ENCODE assay signal across 9 cellular contexts in the genomic region with DNA sequence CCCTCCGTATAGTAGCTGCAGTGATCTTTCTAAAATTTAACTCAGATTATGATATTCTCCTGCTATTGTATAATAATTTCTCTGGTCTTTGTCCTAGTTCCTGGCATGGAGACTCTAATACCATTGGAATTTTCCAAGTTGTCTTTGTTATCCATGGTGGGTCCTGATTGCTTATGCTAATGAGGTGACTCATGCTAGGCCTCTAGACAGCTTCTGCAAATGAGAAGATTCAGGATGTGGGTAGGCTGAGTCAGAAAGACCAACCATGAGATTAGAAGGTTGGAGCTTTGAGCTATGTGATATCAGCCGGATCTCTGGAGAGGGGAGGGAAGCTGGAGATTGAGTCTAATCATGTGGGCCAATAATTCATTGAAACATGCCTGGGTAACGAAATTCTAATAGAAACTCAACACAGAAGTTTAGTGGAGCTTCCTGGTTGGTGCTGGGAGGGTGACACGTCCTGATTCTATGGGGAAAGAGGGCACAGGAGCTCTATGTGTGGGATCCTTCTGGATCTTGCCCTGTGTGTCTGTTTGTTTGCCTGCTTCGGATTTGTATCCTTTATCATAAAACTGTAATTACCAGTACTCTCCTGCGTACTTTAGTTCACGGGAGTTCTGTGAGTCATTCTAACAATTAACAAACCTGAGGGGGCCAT.
DNase-seq lines count a peak whose midpoint lies in the region; ATAC-seq and TF ChIP-seq lines count a peak whose summit lies in the region.
"Had no signal": no experiment of that assay in that cellular context is flagged by ENCODE, and none has a peak within 500 bp of the region (broad histone marks: within the 10 kb centered on the region; RNA-seq: fewer than 3 reads in every experiment).

No MANE protein-coding gene starts in this region.

- peak overlapping the region; percentile 94 for H2AK5ac ChIP-seq in mesenchymal stem cell (ENCODE audit: low read length, severe bottlenecking)

- no peak overlapping the region for H2AFZ ChIP-seq in Loucy (ENCODE audit: low read length)
- no peak overlapping the region for H2AFZ ChIP-seq in mesenchymal stem cell (ENCODE audit: low read depth, low read length)

- no peaks in the 10 kb centered on the region for H3K79me1 ChIP-seq in mesenchymal stem cell (replicated peaks; ENCODE audit: low read length, poor library complexity, severe bottlenecking)

- no peaks in the 10 kb centered on the region for H4K20me1 ChIP-seq in Loucy (ENCODE audit: insufficient read depth, low read length, poor library complexity, severe bottlenecking)

- H3K36me3 Mint-ChIP-seq in CD4-positive, CD25-positive, alpha-beta regulatory T cell: no peaks in the 10 kb centered on the region
- H3K36me3 Mint-ChIP-seq in activated naive CD4-positive, alpha-beta T cell treated with anti-CD3 and anti-CD28 coated beads, Interleukin-2, amount 10 ng/mL, durations not matched to agents 7 days and 5 days: no peaks in the 10 kb centered on the region

- peak in 1 of 3 donors; percentile 62 for DNase-seq in CD4-positive, CD25-positive, alpha-beta regulatory T cell
- peak; percentile 29 for DNase-seq in activated naive CD4-positive, alpha-beta T cell treated with anti-CD3 and anti-CD28 coated beads, Interleukin-2, amount 10 ng/mL, durations not matched to agents 7 days and 5 days
- DNase-seq in mesenchymal stem cell (peak; percentile 99), SK-N-DZ (ENCODE audit: low spot score) (no peak), Peyer's patch (no peak)

- CTCF ChIA-PET in activated naive CD4-positive, alpha-beta T cell treated with anti-CD3 and anti-CD28 coated beads, Interleukin-2, amount 10 ng/mL, durations not matched to agents 7 days and 5 days (lab: Charles Lee): interaction anchor here (0.6 to 1.5 kb wide), 4 partner anchors 29 to 334 kb away, joined by 3 to 4 read pairs (median 4); no protein-coding TSS in a partner anchor

- no peak overlapping the region for H3K4me3 Mint-ChIP-seq in CD4-positive, CD25-positive, alpha-beta regulatory T cell
- no peak overlapping the region for H3K4me3 Mint-ChIP-seq in activated naive CD4-positive, alpha-beta T cell treated with anti-CD3 and anti-CD28 coated beads, Interleukin-2, amount 10 ng/mL, durations not matched to agents 7 days and 5 days

- H3K27ac ChIP-seq in CD4-positive, CD25-positive, alpha-beta regulatory T cell (ENCODE audit: insufficient read depth, low read length, poor library complexity, severe bottlenecking): no peak overlapping the region
- H3K27ac ChIP-seq in mesenchymal stem cell (ENCODE audit: low read length, poor library complexity, severe bottlenecking): peak overlapping the region; percentile 80
- H3K27ac ChIP-seq in Peyer's patch: no peak overlapping the region
- H3K27ac ChIP-seq: body of pancreas had no signal

- H3K9me2 ChIP-seq in Loucy (replicated peaks; ENCODE audit: low read depth, low read length): no peaks in the 10 kb centered on the region

- H3K9me3 ChIP-seq in CD4-positive, CD25-positive, alpha-beta regulatory T cell (ENCODE audit: control insufficient read depth in 2 of 2, low read length in 2 of 2): no peaks in the 10 kb centered on the region
- H3K9me3 ChIP-seq in Loucy (ENCODE audit: insufficient read depth, low read depth, low read length): no peaks in the 10 kb centered on the region
- no peaks in the 10 kb centered on the region for H3K9me3 ChIP-seq in mesenchymal stem cell (ENCODE audit: control insufficient read depth, low read length)
- no peaks in the 10 kb centered on the region for H3K9me3 ChIP-seq in Peyer's patch
- H3K9me3 ChIP-seq: body of pancreas had no signal

- H2BK120ac ChIP-seq in mesenchymal stem cell (ENCODE audit: low read depth, low read length): peak overlapping the region; percentile 91

- no peaks in the 10 kb centered on the region for H3K4me1 ChIP-seq in CD4-positive, CD25-positive, alpha-beta regulatory T cell (ENCODE audit: control insufficient read depth, insufficient read depth, low read length, poor library complexity, severe bottlenecking)
- H3K4me1 ChIP-seq in Loucy (ENCODE audit: insufficient read depth, low read length, poor library complexity, severe bottlenecking): peaks cover 47% of the 10 kb centered on the region
- H3K4me1 ChIP-seq in mesenchymal stem cell (ENCODE audit: control insufficient read depth, insufficient read depth, low read depth, low read length): peaks cover 3% of the 10 kb centered on the region
- H3K4me1 ChIP-seq in Peyer's patch: no peaks in the 10 kb centered on the region

- H3K23ac ChIP-seq in mesenchymal stem cell (ENCODE audit: low read length in 2 of 2): no peak overlapping the region

- H3K79me2 ChIP-seq in Loucy (ENCODE audit: insufficient read depth, low read length): no peaks in the 10 kb centered on the region

- peak overlapping the region in 1 of 2 experiments; percentile 89 for H3K4ac ChIP-seq in mesenchymal stem cell (ENCODE audit: low read depth in 1 of 2, low read length in 2 of 2)

- 0% methylated on average over 5 of the region's 7 CpGs for WGBS in mesenchymal stem cell

- TF ChIP-seq POLR2A in Peyer's patch (IDR thresholded peaks at IDR 0.05): no peak

- peak; percentile 78 to 83 for ATAC-seq in CD4-positive, CD25-positive, alpha-beta regulatory T cell (ENCODE audit: low read depth in 2 of 2)
- ATAC-seq in GM19455 (IDR thresholded peaks at IDR 0.05; ENCODE audit: unreplicated experiment) (no peak), HG02798 (IDR thresholded peaks at IDR 0.05; ENCODE audit: poor library complexity, unreplicated experiment) (no peak)
- ATAC-seq: body of pancreas had no signal

- H3K4me1 Mint-ChIP-seq in CD4-positive, CD25-positive, alpha-beta regulatory T cell: peaks cover 4 to 12% (median 9%) of the 10 kb centered on the region in 4 donors
- H3K4me1 Mint-ChIP-seq in activated naive CD4-positive, alpha-beta T cell treated with anti-CD3 and anti-CD28 coated beads, Interleukin-2, amount 10 ng/mL, durations not matched to agents 7 days and 5 days: peaks cover 15% of the 10 kb centered on the region

- H3F3A ChIP-seq in Loucy (ENCODE audit: low read depth): peaks cover 6% of the 10 kb centered on the region

- TF ChIP-seq CTCF in Loucy (conservative IDR thresholded peaks at IDR 0.05; ENCODE audit: low read length): no peak
- no peak for TF ChIP-seq CTCF in Peyer's patch (IDR thresholded peaks at IDR 0.05)

- no peak overlapping the region for H3K4me3 ChIP-seq in CD4-positive, CD25-positive, alpha-beta regulatory T cell (ENCODE audit: low read depth, low read length)
- H3K4me3 ChIP-seq in Loucy (ENCODE audit: low read length, poor library complexity, severe bottlenecking) (peak overlapping the region; percentile 32), mesenchymal stem cell (ENCODE audit: insufficient read depth in 1 of 2, low read depth in 1 of 2, low read length in 2 of 2) (peak overlapping the region in 1 of 2 experiments; percentile 47), Peyer's patch (no peak overlapping the region)
- H3K4me3 ChIP-seq: body of pancreas had no signal

- no peaks in the 10 kb centered on the region for H3K27me3 ChIP-seq in CD4-positive, CD25-positive, alpha-beta regulatory T cell (ENCODE audit: control insufficient read depth, insufficient read depth, low read length)
- H3K27me3 ChIP-seq in Loucy (ENCODE audit: insufficient read depth, low read length, poor library complexity, severe bottlenecking) (no peaks in the 10 kb centered on the region), mesenchymal stem cell (ENCODE audit: control insufficient read depth in 1 of 2, insufficient read depth in 1 of 2, low read length in 2 of 2) (no peaks in the 10 kb centered on the region), Peyer's patch (no peaks in the 10 kb centered on the region)
- H3K27me3 ChIP-seq: body of pancreas had no signal

- peak overlapping the region; percentile 33 for H2BK5ac ChIP-seq in mesenchymal stem cell (ENCODE audit: low read depth, low read length, poor library complexity, severe bottlenecking)

- H3K4me2 ChIP-seq in Loucy (ENCODE audit: low read depth, low read length, poor library complexity, severe bottlenecking): peak overlapping the region; percentile 69
- H3K4me2 ChIP-seq in mesenchymal stem cell (ENCODE audit: low read length, poor library complexity, severe bottlenecking): no peak overlapping the region

- peak overlapping the region; percentile 85 to 90 for H2BK12ac ChIP-seq in mesenchymal stem cell (ENCODE audit: low read length in 2 of 2)

- H4K8ac ChIP-seq in mesenchymal stem cell (ENCODE audit: low read length): peak overlapping the region; percentile 66

- no peaks in the 10 kb centered on the region for H3K27me3 Mint-ChIP-seq in CD4-positive, CD25-positive, alpha-beta regulatory T cell
- peaks cover 19% of the 10 kb centered on the region for H3K27me3 Mint-ChIP-seq in activated naive CD4-positive, alpha-beta T cell treated with anti-CD3 and anti-CD28 coated beads, Interleukin-2, amount 10 ng/mL, durations not matched to agents 7 days and 5 days

- H3K9ac ChIP-seq in Loucy (ENCODE audit: low read depth, low read length, poor library complexity, severe bottlenecking) (no peak overlapping the region), mesenchymal stem cell (ENCODE audit: low read length) (peak overlapping the region; percentile 86)

- H3K27ac Mint-ChIP-seq in CD4-positive, CD25-positive, alpha-beta regulatory T cell: no peak overlapping the region
- H3K27ac Mint-ChIP-seq in activated naive CD4-positive, alpha-beta T cell treated with anti-CD3 and anti-CD28 coated beads, Interleukin-2, amount 10 ng/mL, durations not matched to agents 7 days and 5 days: no peak overlapping the region

- no peak overlapping the region for H2BK15ac ChIP-seq in mesenchymal stem cell (ENCODE audit: low read depth, poor library complexity, severe bottlenecking)

- peaks cover 0 to 2% (median 0%) of the 10 kb centered on the region in 7 donors for H3K9me3 Mint-ChIP-seq in CD4-positive, CD25-positive, alpha-beta regulatory T cell
- no peaks in the 10 kb centered on the region for H3K9me3 Mint-ChIP-seq in activated naive CD4-positive, alpha-beta T cell treated with anti-CD3 and anti-CD28 coated beads, Interleukin-2, amount 10 ng/mL, durations not matched to agents 7 days and 5 days

- peak overlapping the region; percentile 64 for H4K91ac ChIP-seq in mesenchymal stem cell (ENCODE audit: low read length)

- no peaks in the 10 kb centered on the region for H3K36me3 ChIP-seq in CD4-positive, CD25-positive, alpha-beta regulatory T cell (ENCODE audit: control insufficient read depth, insufficient read depth, low read length)
- no peaks in the 10 kb centered on the region for H3K36me3 ChIP-seq in Loucy (ENCODE audit: insufficient read depth, low read length)
- H3K36me3 ChIP-seq in mesenchymal stem cell (ENCODE audit: control insufficient read depth in 1 of 2, insufficient read depth in 2 of 2, low read depth in 1 of 2, low read length in 2 of 2): peaks cover 0 to 3% of the 10 kb centered on the region in 2 experiments
- no peaks in the 10 kb centered on the region for H3K36me3 ChIP-seq in Peyer's patch

- peak overlapping the region; percentile 86 to 90 for H3K18ac ChIP-seq in mesenchymal stem cell (ENCODE audit: low read depth in 1 of 2, low read length in 2 of 2)

- H3K14ac ChIP-seq in mesenchymal stem cell (ENCODE audit: low read length in 2 of 2): no peak overlapping the region

Comparison
In these comparisons a context has a peak if more than half of its experiments do, and no peak if none do; other contexts are left out.
1. ATAC-seq: peak in CD4-positive, CD25-positive, alpha-beta regulatory T cell (2 of 2); none in GM19455 (single experiment) and HG02798 (single experiment).
2. DNase-seq: peak in activated naive CD4-positive, alpha-beta T cell treated with anti-CD3 and anti-CD28 coated beads, Interleukin-2, amount 10 ng/mL, durations not matched to agents 7 days and 5 days (single experiment) and mesenchymal stem cell (single experiment); none in SK-N-DZ (single experiment) and Peyer's patch (0 of 3).